Comparison of ENCODE assay signal across 8 cellular contexts in genomic region chr20:327946-328563, GRCh38. TPM values are rescaled to one million over a fixed set of nuclear protein-coding genes. Genes with fewer than 3 reads are reported as not detected.
DNase-seq lines count a peak whose midpoint lies in the region; ATAC-seq, FAIRE-seq and TF ChIP-seq lines count a peak whose summit lies in the region.

No MANE protein-coding gene starts in this region.

- H2AFZ ChIP-seq in DND-41 (ENCODE audit: low read depth, low read length), result no peak overlapping the region
- H2AFZ ChIP-seq in OCI-LY7 (ENCODE audit: low read length), result no peak overlapping the region
- peak overlapping the region; percentile 39 for H2AFZ ChIP-seq in parathyroid adenoma

- no peaks in the 10 kb centered on the region for H3K9me2 ChIP-seq in OCI-LY7 (ENCODE audit: insufficient read depth, low read length)

- no TSS peak for BruUV-seq in OCI-LY7 (replicated peaks; lab: Mats Ljungman, UMichigan)

- H3K4me3 Mint-ChIP-seq in endodermal cell, result peak overlapping the region; percentile 81

- no peak for TF ChIP-seq POLR2A in H54 (IDR thresholded peaks at IDR 0.05; ENCODE audit: low read depth, low read length)

- WGBS in endodermal cell (ENCODE audit: insufficient coverage in 1 of 2, insufficient read length in 1 of 2), 2 experiments, result 59 to 63% methylated on average over 8 to 25 of the region's 26 CpGs

- DNase-seq in DND-41, result no peak
- no peak for DNase-seq in OCI-LY7 (ENCODE audit: low spot score)
- DNase-seq in endodermal cell, result no peak
- no peak for DNase-seq in middle frontal gyrus (ENCODE audit: extremely low spot score, low spot score)
- no peak for DNase-seq in H54 (ENCODE audit: insufficient read length, low spot score)
- no peak for DNase-seq in UCSD-AML1 (lab: John Stamatoyannopoulos, UW; ENCODE audit: unreplicated experiment)

- H3K4me2 ChIP-seq in DND-41 (ENCODE audit: insufficient read depth, low read length), result peak overlapping the region; percentile 93
- peak overlapping the region; percentile 91 for H3K4me2 ChIP-seq in OCI-LY7 (ENCODE audit: low read length)
- peak overlapping the region; percentile 76 for H3K4me2 ChIP-seq in parathyroid adenoma (ENCODE audit: low read length)

- H3K4me1 Mint-ChIP-seq in endodermal cell, result peaks cover 31% of the 10 kb centered on the region

- no peak for FAIRE-seq in H54 (lab: Jason Lieb, UNC)

- H3K4me3 ChIP-seq in DND-41 (ENCODE audit: low read depth in 1 of 2, low read length in 2 of 2) (peak overlapping the region in 1 of 2 experiments; percentile 63; a peak in 3 of 4 replicates), OCI-LY7 (ENCODE audit: low read depth, low read length, poor library complexity, severe bottlenecking) (peak overlapping the region; percentile 98), endodermal cell (ENCODE audit: low read length) (peak overlapping the region; percentile 83), parathyroid adenoma (ENCODE audit: low read depth, low read length) (peak overlapping the region; percentile 83)

- H3K4me1 ChIP-seq in DND-41 (ENCODE audit: insufficient read depth, low read length) (peaks cover 60% of the 10 kb centered on the region), OCI-LY7 (ENCODE audit: insufficient read depth, low read length, poor library complexity, severe bottlenecking) (peaks cover 33% of the 10 kb centered on the region), endodermal cell (ENCODE audit: control insufficient read depth, insufficient read depth, low read length) (peaks cover 8% of the 10 kb centered on the region), parathyroid adenoma (peaks cover 14% of the 10 kb centered on the region)

- H3K9me3 ChIP-seq in DND-41 (ENCODE audit: insufficient read depth, low read length, severe bottlenecking) (no peaks in the 10 kb centered on the region), OCI-LY7 (ENCODE audit: low read length) (no peaks in the 10 kb centered on the region), endodermal cell (ENCODE audit: control insufficient read depth, low read length) (no peaks in the 10 kb centered on the region), parathyroid adenoma (ENCODE audit: control insufficient read depth, low read length) (no peaks in the 10 kb centered on the region)

- H4K20me1 ChIP-seq in DND-41 (ENCODE audit: insufficient read depth, low read length) (peaks cover 30% of the 10 kb centered on the region), OCI-LY7 (ENCODE audit: insufficient read depth, low read length) (peaks cover 19% of the 10 kb centered on the region; the same call in 1 of the 2 replicates)

- H3K27ac ChIP-seq in DND-41 (ENCODE audit: low read length), result peak overlapping the region; percentile 57; the same call in 1 of the 2 replicates
- H3K27ac ChIP-seq in OCI-LY7 (ENCODE audit: low read depth, low read length, poor library complexity, severe bottlenecking), result peak overlapping the region; percentile 85
- H3K27ac ChIP-seq in endodermal cell (ENCODE audit: low read depth, low read length), result no peak overlapping the region
- H3K27ac ChIP-seq in parathyroid adenoma, result peak overlapping the region; percentile 79

- H3K79me2 ChIP-seq in DND-41 (ENCODE audit: insufficient read depth, low read length) (peaks cover 14% of the 10 kb centered on the region), OCI-LY7 (ENCODE audit: insufficient read depth, low read depth, low read length) (peaks cover 35% of the 10 kb centered on the region), parathyroid adenoma (no peaks in the 10 kb centered on the region)

- H3K27ac Mint-ChIP-seq in endodermal cell, result peak overlapping the region; percentile 48

- intact Hi-C loops in OCI-LY7 (cut with micrococcal nuclease; ENCODE audit: unreplicated experiment), result no loop called here

- H3K36me3 Mint-ChIP-seq in endodermal cell (ENCODE audit: low read depth), result peaks cover 18% of the 10 kb centered on the region

- H3K9ac ChIP-seq in DND-41 (ENCODE audit: low read depth, low read length) (peak overlapping the region; percentile 64), endodermal cell (ENCODE audit: extremely low read depth, low read length, poor library complexity, severe bottlenecking) (peak overlapping the region; percentile 66), parathyroid adenoma (no peak overlapping the region)

- H3K36me3 ChIP-seq in DND-41 (ENCODE audit: insufficient read depth, low read length), result peaks cover 14% of the 10 kb centered on the region; the same call in 1 of the 2 replicates
- peaks cover 36% of the 10 kb centered on the region for H3K36me3 ChIP-seq in OCI-LY7 (ENCODE audit: insufficient read depth, low read length)
- peaks cover 12% of the 10 kb centered on the region for H3K36me3 ChIP-seq in endodermal cell (ENCODE audit: control insufficient read depth, insufficient read depth, low read length)
- no peaks in the 10 kb centered on the region for H3K36me3 ChIP-seq in parathyroid adenoma (ENCODE audit: control insufficient read depth, insufficient read depth, low read length)

- H3K27me3 ChIP-seq in DND-41 (ENCODE audit: insufficient read depth, low read length, poor library complexity), result no peaks in the 10 kb centered on the region
- no peaks in the 10 kb centered on the region for H3K27me3 ChIP-seq in endodermal cell (ENCODE audit: control insufficient read depth, insufficient read depth, low read length, poor library complexity, severe bottlenecking)
- no peaks in the 10 kb centered on the region for H3K27me3 ChIP-seq in parathyroid adenoma (ENCODE audit: control insufficient read depth, insufficient read depth, low read length)

- no peak for TF ChIP-seq CTCF in DND-41 (IDR thresholded peaks at IDR 0.05; ENCODE audit: borderline replicate concordance, extremely low read depth, low read length, poor library complexity, severe bottlenecking)
- no peak for TF ChIP-seq CTCF in OCI-LY7 (conservative IDR thresholded peaks at IDR 0.05; ENCODE audit: low read length)
- no peak for TF ChIP-seq CTCF in endodermal cell (conservative IDR thresholded peaks at IDR 0.05)
- no peak for TF ChIP-seq CTCF in parathyroid adenoma (IDR thresholded peaks at IDR 0.05)

- peaks cover 5% of the 10 kb centered on the region for H3K27me3 Mint-ChIP-seq in endodermal cell (ENCODE audit: insufficient read depth)

- POLR2A ChIA-PET in OCI-LY7 (lab: Charles Lee), result interaction anchor here (0.6 to 0.7 kb wide), 2 partner anchors 169 to 1698 kb away, joined by 4 to 5 read pairs; no protein-coding TSS in a partner anchor

- ATAC-seq in DND-41 (ENCODE audit: insufficient read depth, low read depth) (no peak), HG03175 (IDR thresholded peaks at IDR 0.05; ENCODE audit: unreplicated experiment) (no peak)

- no peaks in the 10 kb centered on the region for H3K9me3 Mint-ChIP-seq in endodermal cell

- CTCF ChIA-PET in OCI-LY7 (lab: Charles Lee; ENCODE audit: unreplicated experiment), result no interaction called here

RNA-seq across cellular contexts. Expression of gene SOX12, which starts 2.7 kb away (rescaled TPM):
- total RNA-seq in OCI-LY7 (2014; rRNA removed; shearing (Covaris generic)), result 12.9 and 16.4 TPM in 2 replicates
- total RNA-seq in OCI-LY7 (2022), result 43.8 and 46.6 TPM in 2 replicates
- 10 to 100 TPM; 71.4 to 81.7 TPM for total RNA-seq in endodermal cell
- polyA plus RNA-seq in endodermal cell (2013, experiment 1 of 2), result 60.7 TPM
- 57.0 TPM for polyA plus RNA-seq in endodermal cell (2013, experiment 2 of 2)

RNA-seq across cellular contexts. Expression of gene NRSN2, which starts 18.9 kb away (rescaled TPM):
- total RNA-seq in OCI-LY7 (2014; rRNA removed; shearing (Covaris generic)), result 0.32 and 0.49 TPM in 2 replicates
- 0.66 and 0.86 TPM in 2 replicates for total RNA-seq in OCI-LY7 (2022)
- total RNA-seq in endodermal cell, result 10 to 100 TPM; 24.7 to 38.4 TPM
- 34.9 TPM for polyA plus RNA-seq in endodermal cell (2013, experiment 1 of 2)
- 37.1 TPM for polyA plus RNA-seq in endodermal cell (2013, experiment 2 of 2)

RNA-seq across cellular contexts. Expression of gene ZCCHC3, which starts 30.7 kb away (rescaled TPM):
- 39.8 and 45.3 TPM in 2 replicates for total RNA-seq in OCI-LY7 (2014; rRNA removed; shearing (Covaris generic))
- total RNA-seq in OCI-LY7 (2022) (34.8 and 35.6 TPM in 2 replicates), endodermal cell (10 to 100 TPM; 39.5 to 46.1 TPM)
- polyA plus RNA-seq in endodermal cell (2013, experiment 1 of 2), result 41.4 TPM
- 36.9 TPM for polyA plus RNA-seq in endodermal cell (2013, experiment 2 of 2)

RNA-seq across cellular contexts. Expression of gene C20orf96, which starts 37.5 kb away (rescaled TPM):
- 2.6 and 6.3 TPM in 2 replicates for total RNA-seq in OCI-LY7 (2014; rRNA removed; shearing (Covaris generic))
- total RNA-seq in OCI-LY7 (2022) (12.6 and 13.1 TPM in 2 replicates), endodermal cell (10 to 100 TPM; 21.8 to 29.4 TPM)
- polyA plus RNA-seq in endodermal cell (2013, experiment 1 of 2), result 42.1 TPM
- polyA plus RNA-seq in endodermal cell (2013, experiment 2 of 2), result 32.5 TPM

RNA-seq across cellular contexts. Expression of gene TRIB3, which starts 52.5 kb away (rescaled TPM):
- total RNA-seq in OCI-LY7 (2014; rRNA removed; shearing (Covaris generic)), result 87.2 and 114 TPM in 2 replicates
- total RNA-seq in OCI-LY7 (2022) (92.7 and 111 TPM in 2 replicates), endodermal cell (1 to 10 TPM; 4.0 TPM)
- 7.6 TPM for polyA plus RNA-seq in endodermal cell (2013, experiment 1 of 2)
- polyA plus RNA-seq in endodermal cell (2013, experiment 2 of 2), result 5.8 TPM

Comparison
In these comparisons a context has a peak if more than half of its experiments do, and no peak if none do; other contexts are left out.
1. RNA of gene NRSN2, which starts 18.9 kb away (total RNA-seq): 24.7 to 38.4 TPM in endodermal cell; 0.32 to 0.86 TPM in OCI-LY7; every median in the first group is over 10 times any median in the second.
2. Peak in every context shown above with its lines, with median percentiles within 50 percentile points of each other: H3K4me2 ChIP-seq.